In the genomic region with DNA sequence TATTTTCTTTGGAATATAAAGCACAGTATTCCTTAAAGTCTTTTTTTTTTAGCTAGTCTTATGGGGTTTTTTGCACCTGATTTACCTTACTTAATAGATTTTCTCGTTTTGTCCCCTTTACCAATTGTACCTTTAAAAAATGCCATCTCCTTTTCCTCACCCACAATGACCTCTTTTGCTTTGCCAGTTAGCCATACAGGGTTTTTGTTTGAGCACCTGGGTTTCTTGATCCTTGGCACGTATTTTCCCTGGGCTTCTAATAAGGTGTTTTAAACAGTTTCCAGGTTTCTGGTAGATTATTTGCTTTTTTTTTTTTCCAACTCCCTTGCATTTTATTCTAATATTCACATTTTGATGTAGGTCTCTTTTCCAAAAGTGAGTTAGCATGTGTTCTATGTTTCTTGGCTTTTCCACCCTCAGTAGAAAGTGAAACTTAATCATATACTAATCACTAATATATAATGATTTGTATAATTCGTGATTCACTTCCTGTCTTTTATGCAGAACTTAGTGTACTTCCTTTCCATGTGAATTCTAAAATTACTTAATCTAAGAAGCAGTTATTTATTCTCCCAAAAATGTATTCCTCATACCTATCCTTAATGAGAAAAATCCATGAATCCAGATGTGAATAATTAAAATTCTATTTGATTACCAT, we compare ENCODE assay signal across 17 cellular contexts.
DNase-seq lines count a peak whose midpoint lies in the region; ATAC-seq, FAIRE-seq and TF ChIP-seq lines count a peak whose summit lies in the region.
"Had no signal": no experiment of that assay in that cellular context is flagged by ENCODE, and none has a peak within 500 bp of the region (broad histone marks: within the 10 kb centered on the region; RNA-seq: fewer than 3 reads in every experiment).

No MANE protein-coding gene starts in this region.

- no peaks in the 10 kb centered on the region for H3K36me3 Mint-ChIP-seq in CD4-positive, alpha-beta memory T cell

- no peaks in the 10 kb centered on the region for H3K9me3 ChIP-seq in PC-3 (ENCODE audit: low read length)
- no peaks in the 10 kb centered on the region for H3K9me3 ChIP-seq in pancreas
- H3K9me3 ChIP-seq in CD4-positive, alpha-beta memory T cell (ENCODE audit: control insufficient read depth in 1 of 2, low read length in 2 of 2) = no peaks in the 10 kb centered on the region
- H3K9me3 ChIP-seq: BE2C had no signal

- POLR2A ChIA-PET in PC-3 (lab: Charles Lee; ENCODE audit: unreplicated experiment) = no interaction called here
- POLR2A ChIA-PET in CD4-positive, alpha-beta memory T cell (lab: Charles Lee; ENCODE audit: partially characterized antibody) = no interaction called here

- H3K27ac ChIP-seq in PC-3 (ENCODE audit: low read length) = peak overlapping the region; percentile 69
- H3K27ac ChIP-seq in pancreas = no peak overlapping the region
- H3K27ac ChIP-seq in CD4-positive, alpha-beta memory T cell (ENCODE audit: low read depth, low read length) = no peak overlapping the region
- H3K27ac ChIP-seq: SK-N-MC had no signal

- H3K27me3 Mint-ChIP-seq in CD4-positive, alpha-beta memory T cell = peaks cover 0 to 3% of the 10 kb centered on the region in 2 donors
- H3K27me3 Mint-ChIP-seq: CD4-positive, alpha-beta T cell had no signal

- H3K36me3 ChIP-seq in PC-3 (ENCODE audit: low read depth, low read length) = no peaks in the 10 kb centered on the region
- H3K36me3 ChIP-seq in pancreas = no peaks in the 10 kb centered on the region
- no peaks in the 10 kb centered on the region for H3K36me3 ChIP-seq in CD4-positive, alpha-beta memory T cell (ENCODE audit: insufficient read depth, low read length)
- H3K36me3 ChIP-seq: BE2C had no signal

- H3K9ac ChIP-seq in PC-3 (ENCODE audit: low read length) = peak overlapping the region; percentile 61

- peak overlapping the region; percentile 67 for H3K4me2 ChIP-seq in PC-3 (ENCODE audit: low read length)

- 0 out of 2 replicates have a peak overlapping the region, but pooled peaks have one; percentile 2 for H3K4me3 ChIP-seq in PC-3 (ENCODE audit: low read length)
- no peak overlapping the region for H3K4me3 ChIP-seq in pancreas
- no peak overlapping the region for H3K4me3 ChIP-seq in CD4-positive, alpha-beta memory T cell (ENCODE audit: low read length in 2 of 2)
- H3K4me3 ChIP-seq: GM12878, SK-N-MC had no signal

- H3K27ac Mint-ChIP-seq in CD4-positive, alpha-beta memory T cell = no peak overlapping the region
- H3K27ac Mint-ChIP-seq: CD4-positive, alpha-beta T cell had no signal

- CTCF ChIA-PET in PC-3 (lab: Charles Lee) = no interaction called here
- CTCF ChIA-PET in CD4-positive, alpha-beta memory T cell (lab: Charles Lee; ENCODE audit: partially characterized antibody) = no interaction called here

- no TSS peak for BruUV-seq in PC-3 (replicated peaks; lab: Mats Ljungman, UMichigan)

- DNase-seq in ELR (ENCODE audit: low read depth) = peak; percentile 71
- peak; percentile 31 for DNase-seq in PC-3
- DNase-seq in dermis blood vessel endothelial cell = peak; percentile 47
- peak in 1 of 6 donors; percentile 16 for DNase-seq in pancreas
- DNase-seq in dedifferentiated amniotic fluid mesenchymal stem cell (ENCODE audit: extremely low spot score) = no peak
- DNase-seq in CD4-positive, alpha-beta memory T cell = no peak
- DNase-seq: BE2C; CD4-positive, alpha-beta T cell; H7; NCI-H1417 treated with DMSO at 0.1 percent for 48 hours; NCI-H1930; NCI-H526 treated with DMSO at 0.1 percent for 48 hours had no signal

- no peaks in the 10 kb centered on the region for H3K79me2 ChIP-seq in PC-3 (ENCODE audit: low read length)

- peak overlapping the region; percentile 67 for H2AFZ ChIP-seq in PC-3 (ENCODE audit: low read length)

- intact Hi-C loops in PC-3 (cut with micrococcal nuclease) = loop anchor here (10.0 kb wide), 2 partner anchors 265 to 675 kb away; partner anchors contain the start of gene RGMB
- intact Hi-C loops in pancreas (cut with DNase I) = no loop called here
- intact Hi-C loops in CD4-positive, alpha-beta memory T cell (cut with micrococcal nuclease) = no loop called here

- no peaks in the 10 kb centered on the region for H3K27me3 ChIP-seq in PC-3 (ENCODE audit: low read length)
- no peaks in the 10 kb centered on the region for H3K27me3 ChIP-seq in pancreas
- H3K27me3 ChIP-seq in CD4-positive, alpha-beta memory T cell (ENCODE audit: insufficient read depth, low read length) = no peaks in the 10 kb centered on the region
- H3K27me3 ChIP-seq: BE2C had no signal

- TF ChIP-seq CTCF in PC-3 (conservative IDR thresholded peaks at IDR 0.05; ENCODE audit: low read depth, low read length) (no peak), pancreas (IDR thresholded peaks at IDR 0.05) (no peak)

- H4K20me1 ChIP-seq in PC-3 (ENCODE audit: low read length) = no peaks in the 10 kb centered on the region

- H3K4me3 Mint-ChIP-seq in CD4-positive, alpha-beta memory T cell = no peak overlapping the region
- H3K4me3 Mint-ChIP-seq: CD4-positive, alpha-beta T cell had no signal

- H3F3A ChIP-seq in PC-3 (ENCODE audit: low read length, unreplicated experiment) = no peaks in the 10 kb centered on the region

- H3K9me3 Mint-ChIP-seq in CD4-positive, alpha-beta memory T cell = peaks cover 0 to 1% (median 0%) of the 10 kb centered on the region in 8 donors
- H3K9me3 Mint-ChIP-seq: CD4-positive, alpha-beta T cell had no signal

- no peaks in the 10 kb centered on the region for H3K9me2 ChIP-seq in PC-3 (replicated peaks; ENCODE audit: low read length)

- ATAC-seq in PC-3 = peak; percentile 42; the same call in 1 of the 2 replicates
- peak in 3 of 4 donors; percentile 53 to 76 (median 60) for ATAC-seq in pancreas
- ATAC-seq in GM18861 (IDR thresholded peaks at IDR 0.05; ENCODE audit: unreplicated experiment) = no peak
- no peak for ATAC-seq in GM19397 (IDR thresholded peaks at IDR 0.05; ENCODE audit: unreplicated experiment)
- ATAC-seq: GM12878 had no signal

- no peaks in the 10 kb centered on the region for H3K4me1 Mint-ChIP-seq in CD4-positive, alpha-beta memory T cell

- no peak for FAIRE-seq in pancreas (lab: Jason Lieb, UNC)
- FAIRE-seq: GM12878, HTR-8/SVneo had no signal

- 20 to 25% methylated on average over 3 of the region's 3 CpGs for WGBS in pancreas, 2 donors

- H3K4me1 ChIP-seq in PC-3 (ENCODE audit: insufficient read depth, low read length) = peaks cover 36% of the 10 kb centered on the region
- no peaks in the 10 kb centered on the region for H3K4me1 ChIP-seq in pancreas
- H3K4me1 ChIP-seq in CD4-positive, alpha-beta memory T cell (ENCODE audit: insufficient read depth, low read length) = no peaks in the 10 kb centered on the region
- H3K4me1 ChIP-seq: BE2C had no signal

Comparison
In these comparisons a context has a peak if more than half of its experiments do, and no peak if none do; other contexts are left out.
1. DNase-seq: peak in ELR (single experiment), PC-3 (single experiment) and dermis blood vessel endothelial cell (single experiment); none in dedifferentiated amniotic fluid mesenchymal stem cell (single experiment) and CD4-positive, alpha-beta memory T cell (0 of 5).
2. ATAC-seq: peak in PC-3 (single experiment) and pancreas (3 of 4); none in GM18861 (single experiment) and GM19397 (single experiment).